ENCODE assay signal across 12 cellular contexts in the genomic region with DNA sequence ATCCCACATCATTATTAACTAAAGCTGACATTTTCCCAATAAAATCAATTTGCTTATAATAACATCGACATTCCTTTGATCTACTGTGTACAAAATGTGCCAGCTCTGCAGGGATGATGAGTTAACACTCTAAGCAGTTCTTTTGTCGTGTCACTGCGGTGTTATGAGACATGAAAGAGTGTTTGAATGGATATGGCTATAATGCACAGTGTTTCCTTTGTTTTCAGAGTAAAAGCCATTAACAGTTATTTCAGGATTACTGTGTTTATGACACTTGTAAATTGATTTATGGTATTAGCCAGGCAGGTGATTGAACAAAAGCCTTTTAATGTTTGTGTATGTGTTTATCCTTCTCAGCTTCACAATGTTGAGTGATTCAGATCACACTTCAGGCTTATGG.
"Had no signal": no experiment of that assay in that cellular context is flagged by ENCODE, and none has a peak within 500 bp of the region (broad histone marks: within the 10 kb centered on the region; RNA-seq: fewer than 3 reads in every experiment).

No MANE protein-coding gene starts in this region.

- DNase-seq: activated CD4-positive, alpha-beta memory T cell treated with anti-CD3 and anti-CD28 coated beads for 36 hours; activated effector memory CD4-positive, alpha-beta T cell treated with anti-CD3 and anti-CD28 coated beads, Interleukin-2, amount 50 U/mL, for 16 hours; activated T-cell treated with anti-CD3 and anti-CD28 coated beads, Interleukin-2, amount 50 U/mL, for 4 hours; glutamatergic neuron; immature natural killer cell; left colon; midbrain; naive B cell; nucleus accumbens; right cardiac atrium; tibial artery had no signal

- ATAC-seq: activated T-cell treated with anti-CD3 and anti-CD28 coated beads, Interleukin-2, amount 50 U/mL, for 4 hours; left colon; right cardiac atrium; stimulated activated memory B cell treated with anti-CD40 and anti-IgM and Interleukin-4, amounts not matched to agents 10 μg/mL and 1 μg/mL and 100 μg/mL, for 72 hours had no signal
